Comparison of ENCODE assay signal across 11 cellular contexts in the genomic region with DNA sequence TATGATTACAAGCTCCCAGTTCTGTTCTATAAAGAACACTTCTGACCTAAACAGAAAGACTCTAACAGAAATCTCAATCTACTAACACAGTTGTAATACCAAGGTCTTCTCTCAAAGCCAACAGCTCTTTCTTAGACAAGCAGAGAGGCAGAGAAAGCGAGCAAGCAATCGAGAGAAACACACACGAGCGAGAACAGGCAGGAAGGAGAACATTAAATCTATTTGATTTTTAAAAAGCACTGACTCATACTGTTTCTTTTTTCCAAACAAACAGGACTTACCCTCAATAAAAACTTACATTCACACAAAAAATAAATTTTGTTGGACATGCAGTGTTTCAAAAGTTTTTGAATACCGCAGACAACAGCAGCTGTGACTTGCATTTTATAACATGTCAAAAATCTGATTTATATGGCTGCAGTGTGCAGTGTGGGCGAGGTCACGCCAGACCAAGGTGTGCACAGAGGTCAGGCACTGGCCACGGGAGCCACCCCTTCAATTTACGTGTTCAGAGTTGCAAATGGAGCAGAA. TPM values are rescaled to one million over a fixed set of nuclear protein-coding genes. Genes with fewer than 3 reads are reported as not detected.
DNase-seq lines count a peak whose midpoint lies in the region; ATAC-seq, FAIRE-seq and TF ChIP-seq lines count a peak whose summit lies in the region.
"Had no signal": no experiment of that assay in that cellular context is flagged by ENCODE, and none has a peak within 500 bp of the region (broad histone marks: within the 10 kb centered on the region; RNA-seq: fewer than 3 reads in every experiment).

A gene with protein sequence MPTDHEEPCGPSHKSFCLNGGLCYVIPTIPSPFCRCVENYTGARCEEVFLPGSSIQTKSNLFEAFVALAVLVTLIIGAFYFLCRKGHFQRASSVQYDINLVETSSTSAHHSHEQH (minus strand): TSS at position 404 of the 531 bp plus-strand sequence. CDS start 1,194 bp downstream, outside the sequence.

- H3K9me3 ChIP-seq in BLaER1 = peaks cover 5% of the 10 kb centered on the region; the same call in 1 of the 2 replicates
- no peaks in the 10 kb centered on the region for H3K9me3 ChIP-seq in IMR-90 (ENCODE audit: control insufficient read depth, insufficient read depth, low read length)
- no peaks in the 10 kb centered on the region for H3K9me3 ChIP-seq in astrocyte (ENCODE audit: insufficient read depth, low read depth, low read length)
- no peaks in the 10 kb centered on the region for H3K9me3 ChIP-seq in MM.1S (replicated peaks; ENCODE audit: insufficient read depth, low read length)

- H3K9me2 ChIP-seq in MM.1S (replicated peaks; ENCODE audit: insufficient read depth, low read length) = no peaks in the 10 kb centered on the region

- H3K27me3 ChIP-seq in BLaER1 (no peaks in the 10 kb centered on the region), IMR-90 (ENCODE audit: control insufficient read depth, insufficient read depth, low read length) (0 out of 2 replicates have a peak, but pooled peaks cover 2% of the 10 kb centered on the region), astrocyte (ENCODE audit: insufficient read depth, low read length) (no peaks in the 10 kb centered on the region), MM.1S (replicated peaks; ENCODE audit: insufficient read depth, low read length) (no peaks in the 10 kb centered on the region)

- H3K79me2 ChIP-seq in astrocyte (ENCODE audit: insufficient read depth, low read length) = no peaks in the 10 kb centered on the region
- no peaks in the 10 kb centered on the region for H3K79me2 ChIP-seq in MM.1S (ENCODE audit: low read length)

- TF ChIP-seq RAD21 in IMR-90 (IDR thresholded peaks at IDR 0.05; ENCODE audit: low read length) = no peak

- no peak within 1 kb of the TSS for H2BK120ac ChIP-seq in IMR-90 (ENCODE audit: low read depth, low read length)

- H3F3A ChIP-seq in MM.1S (ENCODE audit: insufficient read depth, low read length) = no peaks in the 10 kb centered on the region

- no peak within 1 kb of the TSS for H3K23ac ChIP-seq in IMR-90 (ENCODE audit: low read depth, low read length)

- TF ChIP-seq POLR2A in IMR-90 (IDR thresholded peaks at IDR 0.05; ENCODE audit: low read depth, low read length) = no peak

- H3K4me3 ChIP-seq in BLaER1 = no peak within 1 kb of the TSS
- H3K4me3 ChIP-seq in IMR-90 (ENCODE audit: insufficient read depth, low read depth, low read length) = peak within 1 kb of the TSS; percentile 27; the same call in 1 of the 2 replicates
- H3K4me3 ChIP-seq in astrocyte (ENCODE audit: insufficient read depth, low read depth, low read length) = no peak within 1 kb of the TSS
- no peak within 1 kb of the TSS for H3K4me3 ChIP-seq in MM.1S (ENCODE audit: low read length)

- H3K9ac ChIP-seq in BLaER1 (no peak within 1 kb of the TSS), IMR-90 (ENCODE audit: low read depth, low read length) (no peak within 1 kb of the TSS), astrocyte (ENCODE audit: low read length) (no peak within 1 kb of the TSS), MM.1S (ENCODE audit: low read length) (no peak within 1 kb of the TSS)

- no peak within 1 kb of the TSS for H2BK5ac ChIP-seq in IMR-90 (ENCODE audit: low read depth, low read length, poor library complexity, severe bottlenecking)

- no peaks in the 10 kb centered on the region for H4K20me1 ChIP-seq in BLaER1
- H4K20me1 ChIP-seq in IMR-90 (ENCODE audit: insufficient read depth, low read length) = no peaks in the 10 kb centered on the region
- H4K20me1 ChIP-seq in astrocyte (ENCODE audit: insufficient read depth, low read length) = no peaks in the 10 kb centered on the region
- H4K20me1 ChIP-seq in MM.1S (ENCODE audit: insufficient read depth, low read length) = no peaks in the 10 kb centered on the region

- dilution Hi-C loops in IMR-90 (cut with HindIII; ENCODE audit: low sequenced_read_pairs, unreplicated experiment) = no loop called here

- H3K18ac ChIP-seq in IMR-90 (ENCODE audit: low read depth, low read length) = no peak within 1 kb of the TSS

- H3K36me3 Mint-ChIP-seq in astrocyte (ENCODE audit: low read depth, unreplicated experiment) = no peaks in the 10 kb centered on the region
- H3K36me3 Mint-ChIP-seq in mesothelial cell of epicardium = peaks cover 13% of the 10 kb centered on the region

- no peaks in the 10 kb centered on the region for H3K79me1 ChIP-seq in IMR-90 (ENCODE audit: low read depth in 1 of 2, low read length in 2 of 2)

- H2AFZ ChIP-seq in IMR-90 (replicated peaks; ENCODE audit: low read length, poor library complexity) = peak within 1 kb of the TSS; percentile 59
- H2AFZ ChIP-seq in astrocyte (ENCODE audit: low read depth, low read length) = no peak within 1 kb of the TSS
- H2AFZ ChIP-seq in MM.1S (ENCODE audit: low read length) = no peak within 1 kb of the TSS

- no TSS peak for BruUV-seq in IMR-90 (replicated peaks; lab: Mats Ljungman, UMichigan)

- H3K4me2 ChIP-seq in BLaER1 = 0 out of 2 replicates have a peak within 1 kb of the TSS, but pooled peaks have one; percentile 2
- H3K4me2 ChIP-seq in IMR-90 (ENCODE audit: low read depth, low read length) = peak within 1 kb of the TSS; percentile 86
- peak within 1 kb of the TSS; percentile 4 for H3K4me2 ChIP-seq in astrocyte (ENCODE audit: low read length)
- H3K4me2 ChIP-seq in MM.1S (ENCODE audit: low read depth, low read length) = no peak within 1 kb of the TSS

- no peak within 1 kb of the TSS for H3K4ac ChIP-seq in IMR-90 (ENCODE audit: low read depth, low read length)

- H3K27ac Mint-ChIP-seq in astrocyte (ENCODE audit: unreplicated experiment) = peak within 1 kb of the TSS; percentile 31
- peak within 1 kb of the TSS; percentile 98 for H3K27ac Mint-ChIP-seq in mesothelial cell of epicardium

- H2AK5ac ChIP-seq in IMR-90 (ENCODE audit: low read depth, low read length) = no peak within 1 kb of the TSS

- CTCF ChIA-PET in IMR-90 (lab: Yijun Ruan, JAX) = interaction anchor here (0.5 to 1.3 kb wide), 4 partner anchors 23 to 128 kb away, joined by 3 to 5 read pairs (median 4); no protein-coding TSS in a partner anchor

- no peak within 1 kb of the TSS for H2BK15ac ChIP-seq in IMR-90 (ENCODE audit: low read depth, low read length)

- no peak within 1 kb of the TSS for H3K56ac ChIP-seq in IMR-90 (ENCODE audit: extremely low read depth, insufficient read depth, low read length)

- H3K14ac ChIP-seq in IMR-90 (replicated peaks; ENCODE audit: low read depth, low read length) = no peak within 1 kb of the TSS

- no CpG with 5 or more reads among the region's 9 CpGs for WGBS in IMR-90 (ENCODE audit: extremely low coverage in 2 of 2, insufficient read length in 1 of 2), 2 experiments

- in situ Hi-C loops in IMR-90 (cut with MboI; ENCODE audit: low sequenced_read_pairs) = no loop called here

- H3K9me3 Mint-ChIP-seq in astrocyte (ENCODE audit: unreplicated experiment) (peaks cover 13% of the 10 kb centered on the region), mesothelial cell of epicardium (peaks cover 29% of the 10 kb centered on the region)

- DNase-seq in IMR-90 (peak; percentile 6), astrocyte (ENCODE audit: low read depth) (no peak), mesothelial cell of epicardium (ENCODE audit: low spot score in 2 of 2, unreplicated experiment in 2 of 2) (no peak), GOT3 (lab: John Stamatoyannopoulos, UW) (no peak), MM.1S (no peak)
- no peak for DNase-seq in effector CD4-positive, alpha-beta T cell
- DNase-seq: activated CD8-positive, alpha-beta memory T cell treated with anti-CD3 and anti-CD28 coated beads, Interleukin-2, amount 50 U/mL, for 48 hours; NCI-H2171 had no signal

- TF ChIP-seq CTCF in IMR-90 (conservative IDR thresholded peaks at IDR 0.05; ENCODE audit: low read depth, low read length) = no peak
- no peak for TF ChIP-seq CTCF in astrocyte (IDR thresholded peaks at IDR 0.05; ENCODE audit: insufficient read depth, low read depth, low read length)
- no peak for TF ChIP-seq CTCF in mesothelial cell of epicardium (IDR thresholded peaks at IDR 0.05; ENCODE audit: unreplicated experiment)
- no peak for TF ChIP-seq CTCF in MM.1S (IDR thresholded peaks at IDR 0.05; ENCODE audit: low read length)

- H3K4me1 Mint-ChIP-seq in astrocyte (ENCODE audit: low read depth, unreplicated experiment) (peaks cover 3% of the 10 kb centered on the region), mesothelial cell of epicardium (peaks cover 22% of the 10 kb centered on the region)

- ATAC-seq in IMR-90 (ENCODE audit: low read depth) (peak; percentile 53; the same call in 1 of the 2 replicates), GM21737 (IDR thresholded peaks at IDR 0.05; ENCODE audit: unreplicated experiment) (no peak)

- H3K4me1 ChIP-seq in BLaER1 = no peaks in the 10 kb centered on the region
- H3K4me1 ChIP-seq in IMR-90 (ENCODE audit: control insufficient read depth, insufficient read depth, low read length) = peaks cover 1% of the 10 kb centered on the region; the same call in 1 of the 2 replicates
- no peaks in the 10 kb centered on the region for H3K4me1 ChIP-seq in astrocyte (ENCODE audit: insufficient read depth, low read length)
- H3K4me1 ChIP-seq in MM.1S (ENCODE audit: low read length) = no peaks in the 10 kb centered on the region

- H3K27me3 Mint-ChIP-seq in astrocyte (ENCODE audit: low read depth, unreplicated experiment) (no peaks in the 10 kb centered on the region), mesothelial cell of epicardium (ENCODE audit: low read depth) (no peaks in the 10 kb centered on the region)

- H3K27ac ChIP-seq in BLaER1 (no peak within 1 kb of the TSS), IMR-90 (ENCODE audit: insufficient read depth, low read length) (no peak within 1 kb of the TSS), astrocyte (ENCODE audit: low read depth, low read length) (no peak within 1 kb of the TSS), MM.1S (ENCODE audit: low read length) (no peak within 1 kb of the TSS)

- H4K5ac ChIP-seq in IMR-90 (ENCODE audit: low read depth, low read length) = no peak within 1 kb of the TSS

- H3K36me3 ChIP-seq in BLaER1 (no peaks in the 10 kb centered on the region), IMR-90 (ENCODE audit: control insufficient read depth, insufficient read depth, low read length) (no peaks in the 10 kb centered on the region), astrocyte (ENCODE audit: insufficient read depth, low read length) (no peaks in the 10 kb centered on the region), MM.1S (replicated peaks; ENCODE audit: insufficient read depth, low read length) (no peaks in the 10 kb centered on the region)

- H2BK20ac ChIP-seq in IMR-90 (ENCODE audit: low read depth, low read length) = no peak within 1 kb of the TSS

- peak within 1 kb of the TSS; percentile 22 for H3K4me3 Mint-ChIP-seq in astrocyte (ENCODE audit: unreplicated experiment)
- H3K4me3 Mint-ChIP-seq in mesothelial cell of epicardium = peak within 1 kb of the TSS; percentile 75

- intact Hi-C loops in IMR-90 (cut with micrococcal nuclease) = no loop called here

- POLR2A ChIA-PET in IMR-90 (lab: Charles Lee; ENCODE audit: unreplicated experiment) = no interaction called here

- no peak within 1 kb of the TSS for H4K8ac ChIP-seq in IMR-90 (ENCODE audit: low read depth in 2 of 2, low read length in 2 of 2)

- H2AK9ac ChIP-seq in IMR-90 (replicated peaks; ENCODE audit: low read depth, low read length, poor library complexity) = no peak within 1 kb of the TSS

- no peak for FAIRE-seq in astrocyte (lab: Jason Lieb, UNC)

- no peak within 1 kb of the TSS for H4K91ac ChIP-seq in IMR-90 (ENCODE audit: insufficient read depth, low read depth, low read length)

- H3K9me1 ChIP-seq in IMR-90 (ENCODE audit: insufficient read depth, low read length) = no peaks in the 10 kb centered on the region

RNA-seq across cellular contexts. Expression of the gene that starts here (rescaled TPM):
- total RNA-seq in IMR-90 (2012; rRNA removed) = not detected in 2 replicates
- not detected in 2 replicates for polyA plus RNA-seq in IMR-90 (2012; rRNA removed)
- polyA plus RNA-seq in IMR-90 (2012; cell fraction: cytosol; rRNA removed) = not detected in 2 replicates
- not detected in 2 replicates for polyA plus RNA-seq in IMR-90 (2012; cell fraction: nucleus; rRNA removed; ENCODE audit: low replicate concordance)
- 0.18 TPM in 1 of 2 replicates, not detected in the other for total RNA-seq in astrocyte
- 7.6 to 8.7 TPM (median 7.6 TPM) in 3 replicates for total RNA-seq in mesothelial cell of epicardium
- total RNA-seq: glomerular endothelial cell had no signal

Comparison
In these comparisons a context has a peak if more than half of its experiments do, and no peak if none do; other contexts are left out.
1. Peak in DNase-seq, ATAC-seq, H3K4me3 ChIP-seq and H3K4me2 ChIP-seq in IMR-90; RNA of the gene not detected or under 1 TPM.